Comparison of ENCODE assay signal across 12 cellular contexts in the genomic region with DNA sequence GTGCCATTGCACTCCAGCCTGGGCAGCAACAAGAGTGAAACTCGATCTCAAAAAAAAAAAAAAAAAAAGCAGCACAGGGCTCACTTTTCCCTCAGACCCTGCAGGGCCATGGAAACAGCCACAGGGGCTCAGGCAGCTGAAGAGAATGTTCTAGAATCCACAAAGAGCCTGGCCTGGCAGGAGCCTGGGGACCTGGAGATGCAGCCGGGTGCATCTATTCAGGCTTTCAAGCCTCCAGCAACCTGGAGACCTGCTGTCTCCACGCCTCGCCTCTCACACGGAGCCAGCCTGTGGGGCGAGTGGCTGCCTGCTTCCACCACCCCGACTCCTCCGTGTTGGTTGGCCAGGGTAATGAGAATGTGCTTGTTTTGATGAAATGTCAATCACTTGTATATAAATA. TPM values are rescaled to one million over a fixed set of nuclear protein-coding genes. Genes with fewer than 3 reads are reported as not detected.
DNase-seq lines count a peak whose midpoint lies in the region; FAIRE-seq and TF ChIP-seq lines count a peak whose summit lies in the region.
"Had no signal": no experiment of that assay in that cellular context is flagged by ENCODE, and none has a peak within 500 bp of the region (broad histone marks: within the 10 kb centered on the region; RNA-seq: fewer than 3 reads in every experiment).

No MANE protein-coding gene starts in this region.

- no peak for TF ChIP-seq POLR2A in GM12891 (IDR thresholded peaks at IDR 0.05; ENCODE audit: low read depth, low read length)

- DNase-seq in Ammon's horn (ENCODE audit: low spot score) (peak; percentile 54), Caco-2 (no peak), medulla oblongata (ENCODE audit: extremely low spot score) (peak; percentile 70), GM12891 (ENCODE audit: insufficient read length, low spot score) (no peak), ACHN (no peak), chondrocyte (ENCODE audit: low spot score) (no peak), AG08396 (ENCODE audit: low spot score) (no peak)
- no peak for DNase-seq in activated T-helper 2 cell treated with anti-CD3 and anti-CD28 coated beads, Interferon-gamma antibody, Interleukin-2, Interleukin-4, amounts not matched to agents 10 μg/mL and 5 μg/mL and 100 μg/mL, durations not matched to agents 14 hours and 24 hours and 36 hours (ENCODE audit: low spot score)
- DNase-seq: NCI-H2227 treated with DMSO at 0.1 percent for 48 hours, PC-9 had no signal

- CTCF ChIA-PET in Caco-2 (lab: Charles Lee), result no interaction called here

- no peak overlapping the region for H3K4me3 Mint-ChIP-seq in Caco-2 (ENCODE audit: unreplicated experiment)
- H3K4me3 Mint-ChIP-seq in activated T-helper 2 cell treated with anti-CD3 and anti-CD28 coated beads, Interferon-gamma antibody, Interleukin-2, Interleukin-4, amounts not matched to agents 10 μg/mL and 5 μg/mL and 100 μg/mL, durations not matched to agents 14 hours and 24 hours and 36 hours (ENCODE audit: low read depth), result peak overlapping the region; percentile 87
- no peak overlapping the region for H3K4me3 Mint-ChIP-seq in chondrocyte (ENCODE audit: unreplicated experiment)

- H3K27ac Mint-ChIP-seq in Caco-2 (ENCODE audit: unreplicated experiment), result peak overlapping the region; percentile 54
- H3K27ac Mint-ChIP-seq in activated T-helper 2 cell treated with anti-CD3 and anti-CD28 coated beads, Interferon-gamma antibody, Interleukin-2, Interleukin-4, amounts not matched to agents 10 μg/mL and 5 μg/mL and 100 μg/mL, durations not matched to agents 14 hours and 24 hours and 36 hours, result peak overlapping the region; percentile 98
- no peak overlapping the region for H3K27ac Mint-ChIP-seq in chondrocyte (ENCODE audit: unreplicated experiment)

- FAIRE-seq in GM12891 (lab: Jason Lieb, UNC), result no peak

- POLR2A ChIA-PET in Caco-2 (lab: Charles Lee), result no interaction called here

- no TSS peak for BruUV-seq in Caco-2 (replicated peaks; lab: Mats Ljungman, UMichigan)

- H3K36me3 Mint-ChIP-seq in Caco-2 (ENCODE audit: insufficient read depth, unreplicated experiment) (peaks cover 9% of the 10 kb centered on the region), chondrocyte (ENCODE audit: low read depth) (peaks cover 1% of the 10 kb centered on the region)
- peaks cover 47% of the 10 kb centered on the region for H3K36me3 Mint-ChIP-seq in activated T-helper 2 cell treated with anti-CD3 and anti-CD28 coated beads, Interferon-gamma antibody, Interleukin-2, Interleukin-4, amounts not matched to agents 10 μg/mL and 5 μg/mL and 100 μg/mL, durations not matched to agents 14 hours and 24 hours and 36 hours (ENCODE audit: low read depth)

- no peaks in the 10 kb centered on the region for H3K36me3 ChIP-seq in Caco-2 (ENCODE audit: control insufficient read depth, insufficient read depth, low read length)

- no peaks in the 10 kb centered on the region for H3K27me3 ChIP-seq in Caco-2 (replicated peaks; ENCODE audit: control insufficient read depth, insufficient read depth, low read length)
- H3K27me3 ChIP-seq: body of pancreas had no signal

- H3K4me1 ChIP-seq in Caco-2, result peaks cover 8% of the 10 kb centered on the region; the same call in 1 of the 2 replicates
- H3K4me1 ChIP-seq: body of pancreas had no signal

- no peak overlapping the region for H3K4me3 ChIP-seq in Caco-2 (ENCODE audit: low read depth, low read length)
- H3K4me3 ChIP-seq: body of pancreas, PC-9, psoas muscle had no signal

- no peak for TF ChIP-seq CTCF in Caco-2 (IDR thresholded peaks at IDR 0.05; ENCODE audit: insufficient read depth in 1 of 2, low read depth in 1 of 2, low read length in 1 of 2, severe bottlenecking in 1 of 2, unreplicated experiment in 1 of 2)
- no peak for TF ChIP-seq CTCF in chondrocyte (IDR thresholded peaks at IDR 0.05)

- no peaks in the 10 kb centered on the region for H3K27me3 Mint-ChIP-seq in Caco-2 (ENCODE audit: insufficient read depth, unreplicated experiment)
- H3K27me3 Mint-ChIP-seq in activated T-helper 2 cell treated with anti-CD3 and anti-CD28 coated beads, Interferon-gamma antibody, Interleukin-2, Interleukin-4, amounts not matched to agents 10 μg/mL and 5 μg/mL and 100 μg/mL, durations not matched to agents 14 hours and 24 hours and 36 hours (ENCODE audit: low read depth), result no peaks in the 10 kb centered on the region
- no peaks in the 10 kb centered on the region for H3K27me3 Mint-ChIP-seq in chondrocyte (ENCODE audit: low read depth)

- H3K9me3 Mint-ChIP-seq in Caco-2 (ENCODE audit: unreplicated experiment), result no peaks in the 10 kb centered on the region
- no peaks in the 10 kb centered on the region for H3K9me3 Mint-ChIP-seq in activated T-helper 2 cell treated with anti-CD3 and anti-CD28 coated beads, Interferon-gamma antibody, Interleukin-2, Interleukin-4, amounts not matched to agents 10 μg/mL and 5 μg/mL and 100 μg/mL, durations not matched to agents 14 hours and 24 hours and 36 hours
- no peaks in the 10 kb centered on the region for H3K9me3 Mint-ChIP-seq in chondrocyte (ENCODE audit: low read depth)

- no peaks in the 10 kb centered on the region for H3K9me3 ChIP-seq in Caco-2
- H3K9me3 ChIP-seq: body of pancreas, psoas muscle had no signal

- intact Hi-C loops in Caco-2 (cut with micrococcal nuclease; ENCODE audit: unreplicated experiment), result no loop called here
- intact Hi-C loops in activated T-helper 2 cell treated with anti-CD3 and anti-CD28 coated beads, Interferon-gamma antibody, Interleukin-2, Interleukin-4, amounts not matched to agents 10 μg/mL and 5 μg/mL and 100 μg/mL, durations not matched to agents 14 hours and 24 hours and 36 hours (cut with micrococcal nuclease), result loop anchor here (2.0 kb wide), 1 partner anchor 70 kb away; a partner anchor contains a TSS

- H3K4me1 Mint-ChIP-seq in Caco-2 (ENCODE audit: low read depth, unreplicated experiment), result peaks cover 37% of the 10 kb centered on the region
- H3K4me1 Mint-ChIP-seq in activated T-helper 2 cell treated with anti-CD3 and anti-CD28 coated beads, Interferon-gamma antibody, Interleukin-2, Interleukin-4, amounts not matched to agents 10 μg/mL and 5 μg/mL and 100 μg/mL, durations not matched to agents 14 hours and 24 hours and 36 hours (ENCODE audit: low read depth), result peaks cover 54% of the 10 kb centered on the region
- peaks cover 20% of the 10 kb centered on the region for H3K4me1 Mint-ChIP-seq in chondrocyte (ENCODE audit: low read depth)

- in situ Hi-C loops in ACHN (cut with HindIII; ENCODE audit: low pct_ligation_motif_present, low pct_unique_long_range_greater_than_20kb, low sequenced_read_pairs), result no loop called here

TF ChIP-seq in GM12891, 5 proteins besides CTCF, POLR2A, EP300 and RAD21:
- TF ChIP-seq POU2F2 (IDR thresholded peaks at IDR 0.05; ENCODE audit: low read depth, low read length) (no peak), SPI1 (IDR thresholded peaks at IDR 0.05; ENCODE audit: low read depth, low read length) (no peak), POLR2AphosphoS5 (IDR thresholded peaks at IDR 0.05; ENCODE audit: low read depth, low read length) (no peak), PAX5 (IDR thresholded peaks at IDR 0.05; ENCODE audit: insufficient read depth, low read length, severe bottlenecking) (no peak), TAF1 (IDR thresholded peaks at IDR 0.05; ENCODE audit: low read depth, low read length) (no peak)
TF ChIP-seq in GM12891: peak in this region for 0.

RNA-seq across cellular contexts. Expression of a gene that starts 44.0 kb away (rescaled TPM):
- total RNA-seq in Caco-2 (2022) (30.9 and 32.7 TPM in 2 replicates), chondrocyte (21.0 to 27.9 TPM (median 26.8 TPM) in 3 replicates)
- total RNA-seq in activated T-helper 2 cell treated with anti-CD3 and anti-CD28 coated beads, Interferon-gamma antibody, Interleukin-2, Interleukin-4, amounts not matched to agents 10 μg/mL and 5 μg/mL and 100 μg/mL, durations not matched to agents 14 hours and 24 hours and 36 hours, result 15.4 and 19.4 TPM in 2 replicates
- polyA plus RNA-seq in GM12891 (2012; ENCODE audit: low read depth, missing spikeins), result 2.6 TPM

Comparison
In these comparisons a context has a peak if more than half of its experiments do, and no peak if none do; other contexts are left out.
1. DNase-seq: peak in Ammon's horn (single experiment) and medulla oblongata (single experiment); none in Caco-2 (0 of 2), activated T-helper 2 cell treated with anti-CD3 and anti-CD28 coated beads, Interferon-gamma antibody, Interleukin-2, Interleukin-4, amounts not matched to agents 10 μg/mL and 5 μg/mL and 100 μg/mL, durations not matched to agents 14 hours and 24 hours and 36 hours (single experiment), GM12891 (single experiment), ACHN (single experiment), chondrocyte (single experiment) and AG08396 (single experiment).